In the genomic region with DNA sequence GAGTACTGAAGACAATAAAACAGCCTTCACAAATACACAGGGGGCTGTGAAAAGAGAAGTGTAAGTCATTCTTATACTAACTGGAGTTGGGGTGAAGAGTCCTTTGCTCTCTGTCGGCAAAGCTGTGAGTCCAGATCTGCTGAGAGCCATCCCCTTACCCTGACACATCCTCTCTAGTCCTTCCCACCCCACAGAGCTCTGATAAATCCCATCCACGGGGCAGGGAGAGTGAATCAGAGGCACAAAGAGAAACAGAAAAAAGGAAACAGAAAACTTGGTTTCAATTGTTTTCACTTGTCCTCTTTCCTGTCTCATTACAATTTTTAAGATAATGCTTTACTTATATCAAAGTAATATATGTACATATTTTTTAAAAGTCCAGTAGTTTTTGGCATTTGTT, we compare ENCODE assay signal across 30 cellular contexts. TPM values are rescaled to one million over a fixed set of nuclear protein-coding genes. Genes with fewer than 3 reads are reported as not detected.
A peak's percentile ranks its signal among the peaks of the same experiment; 100 is the strongest.
DNase-seq lines count a peak whose midpoint lies in the region; ATAC-seq, FAIRE-seq and TF ChIP-seq lines count a peak whose summit lies in the region.
"Had no signal": no experiment of that assay in that cellular context is flagged by ENCODE, and none has a peak within 500 bp of the region (broad histone marks: within the 10 kb centered on the region; RNA-seq: fewer than 3 reads in every experiment).

No MANE protein-coding gene starts in this region.

- H3K27ac ChIP-seq in GM12878 (ENCODE audit: control insufficient read depth, insufficient read depth), result no peak overlapping the region
- H3K27ac ChIP-seq: colonic mucosa, esophagus squamous epithelium, gastrocnemius medialis, spleen, thoracic aorta, uterus had no signal

- H3K36me3 Mint-ChIP-seq in activated T-cell treated with anti-CD3 and anti-CD28 coated beads, Interleukin-2, amount 50 U/mL, for 72 hours (ENCODE audit: insufficient read depth in 2 of 2), result no peaks in the 10 kb centered on the region
- no peaks in the 10 kb centered on the region for H3K36me3 Mint-ChIP-seq in activated T-cell treated with anti-CD3 and anti-CD28 coated beads, Interleukin-2, amount 50 U/mL, for 4 hours (ENCODE audit: insufficient read depth)
- no peaks in the 10 kb centered on the region for H3K36me3 Mint-ChIP-seq in stimulated activated effector memory CD8-positive, alpha-beta T cell treated with anti-CD3 and anti-CD28 coated beads, Interleukin-12 subunit alpha, Interleukin-12 subunit beta, amount 100 ng/mL, for 72 hours
- no peaks in the 10 kb centered on the region for H3K36me3 Mint-ChIP-seq in natural killer cell treated with Interleukin-12 subunit alpha and Interleukin-12 subunit beta and Interleukin-15 and Interleukin-18, amount 100 ng/mL, for 72 hours
- H3K36me3 Mint-ChIP-seq: immature natural killer cell, naive B cell had no signal

- no peak for TF ChIP-seq EP300 in GM12878 (IDR thresholded peaks at IDR 0.05; ENCODE audit: borderline replicate concordance in 1 of 2, control insufficient read depth in 1 of 2, low read depth in 2 of 2, low read length in 2 of 2)

- SMC1A ChIA-PET in GM12878 (lab: Charles Lee; ENCODE audit: uncharacterized antibody, unreplicated experiment), result interaction anchor here (1.5 kb wide), 1 partner anchor 9 kb away, joined by 7 read pairs; no protein-coding TSS in a partner anchor

- intact Hi-C loops in GM12878 (cut with micrococcal nuclease; ENCODE audit: unreplicated experiment), result no loop called here

- DNase-seq in activated T-cell treated with anti-CD3 and anti-CD28 coated beads, Interleukin-2, amount 50 U/mL, for 72 hours, result no peak
- no peak for DNase-seq in activated T-cell treated with anti-CD3 and anti-CD28 coated beads, Interleukin-2, amount 50 U/mL, for 4 hours
- DNase-seq in OCI-M1 (lab: John Stamatoyannopoulos, UW) (peak; percentile 40), GM12878 (ENCODE audit: low read depth, low spot score) (no peak)
- no peak for DNase-seq in stimulated activated effector memory CD8-positive, alpha-beta T cell treated with anti-CD3 and anti-CD28 coated beads, Interleukin-12 subunit alpha, Interleukin-12 subunit beta, amount 100 ng/mL, for 72 hours (ENCODE audit: low spot score in 2 of 2)
- DNase-seq in natural killer cell treated with Interleukin-12 subunit alpha and Interleukin-12 subunit beta and Interleukin-15 and Interleukin-18, amount 100 ng/mL, for 72 hours (ENCODE audit: low spot score), result no peak
- no peak for DNase-seq in effector CD8-positive, alpha-beta T cell (lab: John Stamatoyannopoulos, UW)
- DNase-seq: activated CD4-positive, alpha-beta T cell treated with anti-CD3 and anti-CD28 coated beads for 36 hours; activated naive CD4-positive, alpha-beta T cell treated with anti-CD3 and anti-CD28 coated beads for 36 hours; activated T-cell treated with anti-CD3 and anti-CD28 coated beads, Interleukin-2, amount 50 U/mL, for 48 hours; anterior cingulate cortex; C1 segment of cervical spinal cord; Calu3; colonic mucosa; effector memory CD8-positive, alpha-beta T cell; esophagus squamous epithelium; gastrocnemius medialis; hippocampal formation; immature natural killer cell; naive B cell; NCI-H1092 treated with DMSO at 0.1 percent for 48 hours; NCI-H187 treated with DMSO at 0.1 percent for 48 hours; SHP77 treated with DMSO at 0.1 percent for 48 hours; spleen; stimulated activated CD4-positive, alpha-beta T cell treated with anti-CD3 and anti-CD28 coated beads, Interleukin-2, amount 100 ng/mL, for 48 hours; stimulated activated naive CD4-positive, alpha-beta T cell; uterus had no signal

- no peaks in the 10 kb centered on the region for H3K27me3 ChIP-seq in GM12878 (replicated peaks in 1 of 2; ENCODE audit: control insufficient read depth in 2 of 2, insufficient read depth in 2 of 2, low read length in 1 of 2)
- H3K27me3 ChIP-seq: colonic mucosa, esophagus squamous epithelium, gastrocnemius medialis, spleen, uterus had no signal

- no peaks in the 10 kb centered on the region for H3K4me1 Mint-ChIP-seq in activated T-cell treated with anti-CD3 and anti-CD28 coated beads, Interleukin-2, amount 50 U/mL, for 72 hours (ENCODE audit: low read depth)
- no peaks in the 10 kb centered on the region for H3K4me1 Mint-ChIP-seq in activated T-cell treated with anti-CD3 and anti-CD28 coated beads, Interleukin-2, amount 50 U/mL, for 4 hours (ENCODE audit: low read depth)
- no peaks in the 10 kb centered on the region for H3K4me1 Mint-ChIP-seq in stimulated activated effector memory CD8-positive, alpha-beta T cell treated with anti-CD3 and anti-CD28 coated beads, Interleukin-12 subunit alpha, Interleukin-12 subunit beta, amount 100 ng/mL, for 72 hours
- peaks cover 0 to 3% of the 10 kb centered on the region in 2 donors for H3K4me1 Mint-ChIP-seq in natural killer cell treated with Interleukin-12 subunit alpha and Interleukin-12 subunit beta and Interleukin-15 and Interleukin-18, amount 100 ng/mL, for 72 hours (ENCODE audit: low read depth in 2 of 2)
- H3K4me1 Mint-ChIP-seq: immature natural killer cell had no signal

- no peaks in the 10 kb centered on the region for H3K36me3 ChIP-seq in GM12878 (ENCODE audit: control insufficient read depth in 2 of 2, insufficient read depth in 2 of 2, low read length in 1 of 2)
- H3K36me3 ChIP-seq: colonic mucosa, esophagus squamous epithelium, gastrocnemius medialis, spleen, thoracic aorta, uterus had no signal

- no peaks in the 10 kb centered on the region for H3K79me2 ChIP-seq in GM12878 (ENCODE audit: control insufficient read depth, insufficient read depth, low read length)

- 0% methylated on average over 2 of the region's 2 CpGs for WGBS in GM12878 (ENCODE audit: insufficient coverage, insufficient replicate concordance, low lambda C conversion rate, missing lambda C conversion rate)

- ATAC-seq in activated T-cell treated with anti-CD3 and anti-CD28 coated beads, Interleukin-2, amount 50 U/mL, for 72 hours (replicated peaks in 1 of 2), result peak; percentile 32 to 39
- no peak for ATAC-seq in activated T-cell treated with anti-CD3 and anti-CD28 coated beads, Interleukin-2, amount 50 U/mL, for 4 hours
- ATAC-seq in GM12878, result peak; percentile 34
- ATAC-seq in stimulated activated effector memory CD8-positive, alpha-beta T cell treated with anti-CD3 and anti-CD28 coated beads, Interleukin-12 subunit alpha, Interleukin-12 subunit beta, amount 100 ng/mL, for 72 hours, result peak; percentile 48
- ATAC-seq in natural killer cell treated with Interleukin-12 subunit alpha and Interleukin-12 subunit beta and Interleukin-15 and Interleukin-18, amount 100 ng/mL, for 72 hours, result no peak
- ATAC-seq in GM21825 (IDR thresholded peaks at IDR 0.05; ENCODE audit: unreplicated experiment), result no peak
- ATAC-seq: activated CD4-positive, alpha-beta T cell treated with anti-CD3 and anti-CD28 coated beads for 36 hours; effector memory CD8-positive, alpha-beta T cell; gastrocnemius medialis had no signal

- no peaks in the 10 kb centered on the region for H3K9me3 Mint-ChIP-seq in activated T-cell treated with anti-CD3 and anti-CD28 coated beads, Interleukin-2, amount 50 U/mL, for 72 hours
- H3K9me3 Mint-ChIP-seq in activated T-cell treated with anti-CD3 and anti-CD28 coated beads, Interleukin-2, amount 50 U/mL, for 4 hours, result peaks cover 2% of the 10 kb centered on the region
- H3K9me3 Mint-ChIP-seq in stimulated activated effector memory CD8-positive, alpha-beta T cell treated with anti-CD3 and anti-CD28 coated beads, Interleukin-12 subunit alpha, Interleukin-12 subunit beta, amount 100 ng/mL, for 72 hours, result no peaks in the 10 kb centered on the region
- H3K9me3 Mint-ChIP-seq in natural killer cell treated with Interleukin-12 subunit alpha and Interleukin-12 subunit beta and Interleukin-15 and Interleukin-18, amount 100 ng/mL, for 72 hours, result no peaks in the 10 kb centered on the region
- H3K9me3 Mint-ChIP-seq: activated naive CD4-positive, alpha-beta T cell treated with anti-CD3 and anti-CD28 coated beads for 36 hours; effector memory CD8-positive, alpha-beta T cell; immature natural killer cell had no signal

- FAIRE-seq in GM12878 (lab: Jason Lieb, UNC), result no peak
- FAIRE-seq: H1 had no signal

- no peak overlapping the region for H3K4me3 ChIP-seq in GM12878
- H3K4me3 ChIP-seq: colonic mucosa, esophagus squamous epithelium, gastrocnemius medialis, spleen, thoracic aorta, uterus had no signal

- H3K27me3 Mint-ChIP-seq in activated T-cell treated with anti-CD3 and anti-CD28 coated beads, Interleukin-2, amount 50 U/mL, for 72 hours (ENCODE audit: low read depth), result peaks cover 7% of the 10 kb centered on the region
- peaks cover 1% of the 10 kb centered on the region for H3K27me3 Mint-ChIP-seq in activated T-cell treated with anti-CD3 and anti-CD28 coated beads, Interleukin-2, amount 50 U/mL, for 4 hours (ENCODE audit: low read depth)
- peaks cover 8 to 18% of the 10 kb centered on the region in 2 donors for H3K27me3 Mint-ChIP-seq in natural killer cell treated with Interleukin-12 subunit alpha and Interleukin-12 subunit beta and Interleukin-15 and Interleukin-18, amount 100 ng/mL, for 72 hours
- H3K27me3 Mint-ChIP-seq: naive B cell had no signal

- RAD21 ChIA-PET in GM12878 (lab: Charles Lee; ENCODE audit: unreplicated experiment), result no interaction called here

- POLR2A ChIA-PET in GM12878 (lab: Charles Lee), result interaction anchor here (0.5 kb wide), 1 partner anchor 9 kb away, joined by 3 read pairs; no protein-coding TSS in a partner anchor

- TF ChIP-seq POLR2A in GM12878 (IDR thresholded peaks at IDR 0.05; ENCODE audit: low read depth, low read length), result no peak

- TF ChIP-seq CTCF in GM12878 (IDR thresholded peaks at IDR 0.05 in 2 of 3, conservative IDR thresholded peaks at IDR 0.05 in 1 of 3; ENCODE audit: control insufficient read depth in 2 of 3, extremely low read depth in 1 of 3, insufficient read depth in 1 of 3, low read depth in 3 of 3, low read length in 3 of 3), result no peak

- CTCF ChIA-PET in GM12878 (lab: Yijun Ruan, JAX), result no interaction called here

- H3K9ac ChIP-seq in GM12878 (ENCODE audit: control insufficient read depth, insufficient read depth, low read length), result no peak overlapping the region

- H3K4me1 ChIP-seq in GM12878 (ENCODE audit: control insufficient read depth, insufficient read depth, low read length), result peaks cover 4% of the 10 kb centered on the region
- H3K4me1 ChIP-seq: colonic mucosa, esophagus squamous epithelium, gastrocnemius medialis, uterus had no signal

- no peaks in the 10 kb centered on the region for H4K20me1 ChIP-seq in GM12878 (ENCODE audit: control insufficient read depth, insufficient read depth)

- no TSS peak for BruUV-seq in GM12878 (replicated peaks; lab: Mats Ljungman, UMichigan)

- H2AFZ ChIP-seq in GM12878 (ENCODE audit: control insufficient read depth, low read depth, low read length), result no peak overlapping the region

- H3K9me3 ChIP-seq in GM12878 (replicated peaks; ENCODE audit: control insufficient read depth, insufficient read depth, low read length), result no peaks in the 10 kb centered on the region
- H3K9me3 ChIP-seq: colonic mucosa, esophagus squamous epithelium, gastrocnemius medialis, thoracic aorta, uterus had no signal

- H3K4me2 ChIP-seq in GM12878 (ENCODE audit: control insufficient read depth, insufficient read depth), result no peak overlapping the region

- H3K4me3 Mint-ChIP-seq in activated T-cell treated with anti-CD3 and anti-CD28 coated beads, Interleukin-2, amount 50 U/mL, for 72 hours, result no peak overlapping the region
- no peak overlapping the region for H3K4me3 Mint-ChIP-seq in activated T-cell treated with anti-CD3 and anti-CD28 coated beads, Interleukin-2, amount 50 U/mL, for 4 hours
- H3K4me3 Mint-ChIP-seq in stimulated activated effector memory CD8-positive, alpha-beta T cell treated with anti-CD3 and anti-CD28 coated beads, Interleukin-12 subunit alpha, Interleukin-12 subunit beta, amount 100 ng/mL, for 72 hours, result no peak overlapping the region
- no peak overlapping the region for H3K4me3 Mint-ChIP-seq in natural killer cell treated with Interleukin-12 subunit alpha and Interleukin-12 subunit beta and Interleukin-15 and Interleukin-18, amount 100 ng/mL, for 72 hours
- H3K4me3 Mint-ChIP-seq: activated CD4-positive, alpha-beta T cell treated with anti-CD3 and anti-CD28 coated beads for 36 hours; activated naive CD4-positive, alpha-beta T cell treated with anti-CD3 and anti-CD28 coated beads for 36 hours; effector memory CD8-positive, alpha-beta T cell; immature natural killer cell; naive B cell had no signal

- no peak overlapping the region for H3K27ac Mint-ChIP-seq in activated T-cell treated with anti-CD3 and anti-CD28 coated beads, Interleukin-2, amount 50 U/mL, for 72 hours
- no peak overlapping the region for H3K27ac Mint-ChIP-seq in stimulated activated effector memory CD8-positive, alpha-beta T cell treated with anti-CD3 and anti-CD28 coated beads, Interleukin-12 subunit alpha, Interleukin-12 subunit beta, amount 100 ng/mL, for 72 hours
- no peak overlapping the region for H3K27ac Mint-ChIP-seq in natural killer cell treated with Interleukin-12 subunit alpha and Interleukin-12 subunit beta and Interleukin-15 and Interleukin-18, amount 100 ng/mL, for 72 hours
- H3K27ac Mint-ChIP-seq: activated CD4-positive, alpha-beta T cell treated with anti-CD3 and anti-CD28 coated beads for 36 hours; activated naive CD4-positive, alpha-beta T cell treated with anti-CD3 and anti-CD28 coated beads for 36 hours; effector memory CD8-positive, alpha-beta T cell; immature natural killer cell had no signal

- in situ Hi-C loops in GM12878 (cut with MboI), result no loop called here

- TF ChIP-seq RAD21 in GM12878 (IDR thresholded peaks at IDR 0.05; ENCODE audit: insufficient read depth, low read depth, low read length), result no peak

RNA-seq across cellular contexts. Expression of gene ZNF639, which starts 18.2 kb away (rescaled TPM):
- total RNA-seq in activated T-cell treated with anti-CD3 and anti-CD28 coated beads, Interleukin-2, amount 50 U/mL, for 72 hours, result 10 to 100 TPM; 36.1 to 41.0 TPM
- 10 to 100 TPM; 41.1 to 51.4 (median 45.6) TPM for total RNA-seq in activated T-cell treated with anti-CD3 and anti-CD28 coated beads, Interleukin-2, amount 50 U/mL, for 4 hours
- 31.3 and 33.6 TPM in 2 replicates for total RNA-seq in GM12878 (2013; cell fraction: nucleolus; rRNA removed)
- total RNA-seq in GM12878 (2014; rRNA removed) (46.9 and 56.6 TPM in 2 replicates), GM12878 (2014; rRNA removed; fragmentation: Illumina TruSeq; extraction: Trizol) (49.0 and 50.2 TPM in 2 replicates), GM12878 (2021) (39.0 and 42.2 TPM in 2 replicates)
- 19.2 TPM for polyA plus RNA-seq in GM12878 (2011; ENCODE audit: low read depth)
- polyA plus RNA-seq in GM12878 (2011; rRNA removed) (19.6 and 27.3 TPM in 2 replicates), GM12878 (2014; fragmentation: Illumina TruSeq; extraction: Trizol) (61.2 and 78.4 TPM in 2 replicates), GM12878 (2014; fragmentation: Nextera tagmentation; extraction: Ambion mirVana) (10 to 100 TPM; 16.3 to 17.7 TPM), GM12878 (2014; rRNA removed) (28.2 and 38.5 TPM in 2 replicates), GM12878 (2016; fragmentation: Nextera tagmentation; extraction: Ambion mirVana) (10 to 100 TPM; 26.9 to 32.0 TPM)
- 9.5 and 10.0 TPM in 2 replicates for polyA plus RNA-seq in GM12878 (2011; cell fraction: cytosol; rRNA removed)
- 7.7 and 8.1 TPM in 2 replicates for polyA plus RNA-seq in GM12878 (2011; cell fraction: nucleus; rRNA removed)
- 26.9 and 32.2 TPM in 2 replicates for polyA plus RNA-seq in GM12878 (2012)
- 10.6 and 18.0 TPM in 2 replicates for polyA minus RNA-seq in GM12878 (2011; rRNA and poly(A)+ RNA removed)
- polyA minus RNA-seq in GM12878 (2011; cell fraction: cytosol; rRNA and poly(A)+ RNA removed), result 3.2 and 8.0 TPM in 2 replicates
- 3.0 and 6.9 TPM in 2 replicates for polyA minus RNA-seq in GM12878 (2011; cell fraction: nucleus; rRNA and poly(A)+ RNA removed)
- 10 to 100 TPM; 34.2 to 41.7 TPM for total RNA-seq in natural killer cell treated with Interleukin-12 subunit alpha and Interleukin-12 subunit beta and Interleukin-15 and Interleukin-18, amount 100 ng/mL, for 72 hours

RNA-seq across cellular contexts. Expression of gene MFN1, which starts 42.9 kb away (rescaled TPM):
- total RNA-seq in activated T-cell treated with anti-CD3 and anti-CD28 coated beads, Interleukin-2, amount 50 U/mL, for 72 hours, result 10 to 100 TPM; 31.1 to 32.0 TPM
- total RNA-seq in activated T-cell treated with anti-CD3 and anti-CD28 coated beads, Interleukin-2, amount 50 U/mL, for 4 hours, result 10 to 100 TPM; 31.2 to 35.1 (median 34.4) TPM
- total RNA-seq in GM12878 (2013; cell fraction: nucleolus; rRNA removed), result 945 and 1,007 TPM in 2 replicates
- total RNA-seq in GM12878 (2014; rRNA removed) (51.5 and 67.2 TPM in 2 replicates), GM12878 (2014; rRNA removed; fragmentation: Illumina TruSeq; extraction: Trizol) (40.9 and 43.6 TPM in 2 replicates), GM12878 (2021) (53.4 and 55.2 TPM in 2 replicates)
- polyA plus RNA-seq in GM12878 (2011; ENCODE audit: low read depth), result 26.8 TPM
- polyA plus RNA-seq in GM12878 (2011; rRNA removed) (120 and 217 TPM in 2 replicates), GM12878 (2014; fragmentation: Illumina TruSeq; extraction: Trizol) (35.9 and 53.1 TPM in 2 replicates), GM12878 (2014; fragmentation: Nextera tagmentation; extraction: Ambion mirVana) (10 to 100 TPM; 14.4 to 15.9 TPM), GM12878 (2014; rRNA removed) (38.7 and 46.8 TPM in 2 replicates), GM12878 (2016; fragmentation: Nextera tagmentation; extraction: Ambion mirVana) (10 to 100 TPM; 34.3 to 34.6 TPM)
- polyA plus RNA-seq in GM12878 (2011; cell fraction: cytosol; rRNA removed), result 23.5 and 25.5 TPM in 2 replicates
- polyA plus RNA-seq in GM12878 (2011; cell fraction: nucleus; rRNA removed), result 202 and 238 TPM in 2 replicates
- polyA plus RNA-seq in GM12878 (2012), result 46.4 and 70.3 TPM in 2 replicates
- polyA minus RNA-seq in GM12878 (2011; rRNA and poly(A)+ RNA removed), result 77.8 and 123 TPM in 2 replicates
- polyA minus RNA-seq in GM12878 (2011; cell fraction: cytosol; rRNA and poly(A)+ RNA removed), result 21.9 and 24.0 TPM in 2 replicates
- 86.2 and 117 TPM in 2 replicates for polyA minus RNA-seq in GM12878 (2011; cell fraction: nucleus; rRNA and poly(A)+ RNA removed)
- 10 to 100 TPM; 33.6 to 39.5 TPM for total RNA-seq in natural killer cell treated with Interleukin-12 subunit alpha and Interleukin-12 subunit beta and Interleukin-15 and Interleukin-18, amount 100 ng/mL, for 72 hours

RNA-seq across cellular contexts. Expression of gene KCNMB3, which starts 53.7 kb away (rescaled TPM):
- total RNA-seq in activated T-cell treated with anti-CD3 and anti-CD28 coated beads, Interleukin-2, amount 50 U/mL, for 72 hours, result under 1 TPM; 0.46 to 0.89 TPM
- under 1 TPM in 2 of 3 donors, not detected in 1; 0.15 to 0.34 TPM for total RNA-seq in activated T-cell treated with anti-CD3 and anti-CD28 coated beads, Interleukin-2, amount 50 U/mL, for 4 hours
- total RNA-seq in GM12878 (2013; cell fraction: nucleolus; rRNA removed), result 10.5 and 12.3 TPM in 2 replicates
- total RNA-seq in GM12878 (2014; rRNA removed) (2.2 and 2.3 TPM in 2 replicates), GM12878 (2014; rRNA removed; fragmentation: Illumina TruSeq; extraction: Trizol) (2.9 and 3.2 TPM in 2 replicates), GM12878 (2021) (1.7 and 2.1 TPM in 2 replicates)
- polyA plus RNA-seq in GM12878 (2011; ENCODE audit: low read depth), result 1.5 TPM
- polyA plus RNA-seq in GM12878 (2011; rRNA removed) (3.4 and 4.3 TPM in 2 replicates), GM12878 (2014; fragmentation: Illumina TruSeq; extraction: Trizol) (4.6 and 4.8 TPM in 2 replicates), GM12878 (2014; fragmentation: Nextera tagmentation; extraction: Ambion mirVana) (1 to 10 TPM; 1.2 to 3.2 TPM), GM12878 (2014; rRNA removed) (1.7 and 2.2 TPM in 2 replicates), GM12878 (2016; fragmentation: Nextera tagmentation; extraction: Ambion mirVana) (under 1 TPM; 0.20 to 0.62 TPM)
- polyA plus RNA-seq in GM12878 (2011; cell fraction: cytosol; rRNA removed), result 2.1 and 2.2 TPM in 2 replicates
- 9.6 and 9.9 TPM in 2 replicates for polyA plus RNA-seq in GM12878 (2011; cell fraction: nucleus; rRNA removed)
- polyA plus RNA-seq in GM12878 (2012), result 3.8 and 7.8 TPM in 2 replicates
- polyA minus RNA-seq in GM12878 (2011; rRNA and poly(A)+ RNA removed), result 5.2 and 5.9 TPM in 2 replicates
- polyA minus RNA-seq in GM12878 (2011; cell fraction: cytosol; rRNA and poly(A)+ RNA removed), result 0.80 and 0.83 TPM in 2 replicates
- 6.6 and 12.0 TPM in 2 replicates for polyA minus RNA-seq in GM12878 (2011; cell fraction: nucleus; rRNA and poly(A)+ RNA removed)
- 1 to 10 TPM; 2.0 to 2.1 TPM for total RNA-seq in natural killer cell treated with Interleukin-12 subunit alpha and Interleukin-12 subunit beta and Interleukin-15 and Interleukin-18, amount 100 ng/mL, for 72 hours

Comparison
In these comparisons a context has a peak if more than half of its experiments do, and no peak if none do; other contexts are left out.
1. ATAC-seq: peak in activated T-cell treated with anti-CD3 and anti-CD28 coated beads, Interleukin-2, amount 50 U/mL, for 72 hours (2 of 2), GM12878 (single experiment) and stimulated activated effector memory CD8-positive, alpha-beta T cell treated with anti-CD3 and anti-CD28 coated beads, Interleukin-12 subunit alpha, Interleukin-12 subunit beta, amount 100 ng/mL, for 72 hours (single experiment); none in activated T-cell treated with anti-CD3 and anti-CD28 coated beads, Interleukin-2, amount 50 U/mL, for 4 hours (0 of 2), natural killer cell treated with Interleukin-12 subunit alpha and Interleukin-12 subunit beta and Interleukin-15 and Interleukin-18, amount 100 ng/mL, for 72 hours (0 of 2) and GM21825 (single experiment).